Comparison of ENCODE assay signal across 23 cellular contexts in the genomic region with DNA sequence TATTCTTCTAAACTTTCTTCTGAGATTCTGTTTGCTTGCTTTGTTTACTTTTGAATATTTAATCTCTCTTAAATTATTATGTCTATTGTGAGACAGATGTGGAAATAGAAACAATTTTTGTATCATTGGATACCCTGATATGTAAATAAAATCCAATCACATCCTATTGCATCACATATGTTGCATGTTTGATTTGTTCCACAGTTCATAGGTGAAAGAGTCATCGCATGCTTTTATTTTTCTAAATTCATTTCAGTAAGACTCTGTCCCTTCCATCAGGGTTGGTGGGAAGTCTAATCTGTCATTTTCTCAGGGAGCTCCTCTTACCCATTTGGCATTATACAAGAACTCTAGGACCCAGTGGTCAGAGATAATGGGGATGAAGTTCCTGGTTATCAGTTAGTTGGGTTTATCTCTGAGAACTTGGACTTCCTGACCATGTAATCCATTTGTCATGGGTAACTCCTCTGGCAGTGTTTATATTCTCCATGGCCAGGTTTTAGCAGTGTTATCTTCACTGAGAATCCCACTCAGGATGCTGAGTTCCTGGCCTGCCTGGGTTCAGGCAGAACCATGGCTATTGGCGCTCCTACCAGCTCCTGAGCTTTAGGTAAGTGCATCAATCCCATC.
A peak's percentile ranks its signal among the peaks of the same experiment; 100 is the strongest.
DNase-seq lines count a peak whose midpoint lies in the region; ATAC-seq, FAIRE-seq and TF ChIP-seq lines count a peak whose summit lies in the region.
"Had no signal": no experiment of that assay in that cellular context is flagged by ENCODE, and none has a peak within 500 bp of the region (broad histone marks: within the 10 kb centered on the region; RNA-seq: fewer than 3 reads in every experiment).

No MANE protein-coding gene starts in this region.

- no peak for FAIRE-seq in HepG2 (lab: Jason Lieb, UNC)
- FAIRE-seq: RCC 7860 had no signal

- no TSS peak for BruUV-seq in HepG2 (replicated peaks; lab: Mats Ljungman, UMichigan)

- H3K9me3 ChIP-seq in HepG2 (ENCODE audit: low read length) (no peaks in the 10 kb centered on the region), right lobe of liver (no peaks in the 10 kb centered on the region), adipocyte (ENCODE audit: control insufficient read depth, low read length) (no peaks in the 10 kb centered on the region)

- TF ChIP-seq RAD21 in HepG2 (CRISPR knock-in tag; IDR thresholded peaks at IDR 0.05) = no peak

- H3K4me2 ChIP-seq in HepG2 (ENCODE audit: low read depth, low read length) = no peak overlapping the region

- H3K36me3 ChIP-seq in HepG2 (replicated peaks in 1 of 2; ENCODE audit: control insufficient read depth in 1 of 2, insufficient read depth in 2 of 2, low read length in 2 of 2) = no peaks in the 10 kb centered on the region
- H3K36me3 ChIP-seq in right lobe of liver = no peaks in the 10 kb centered on the region
- no peaks in the 10 kb centered on the region for H3K36me3 ChIP-seq in adipocyte (ENCODE audit: control insufficient read depth, insufficient read depth, low read length, severe bottlenecking)

- no peak overlapping the region for H3K4me3 ChIP-seq in HepG2 (replicated peaks in 1 of 3; ENCODE audit: insufficient read depth in 1 of 3, low read depth in 2 of 3, low read length in 3 of 3)
- H3K4me3 ChIP-seq in right lobe of liver = no peak overlapping the region
- H3K4me3 ChIP-seq in adipocyte (ENCODE audit: low read length) = no peak overlapping the region
- H3K4me3 ChIP-seq in fibroblast of villous mesenchyme (ENCODE audit: low read depth, low read length) = no peak overlapping the region
- H3K4me3 ChIP-seq: GM23248 had no signal

- no peaks in the 10 kb centered on the region for H3K4me1 ChIP-seq in HepG2 (ENCODE audit: insufficient read depth, low read length)
- peaks cover 0 to 3% (median 0%) of the 10 kb centered on the region in 4 donors for H3K4me1 ChIP-seq in right lobe of liver
- peaks cover 20% of the 10 kb centered on the region for H3K4me1 ChIP-seq in adipocyte (ENCODE audit: control insufficient read depth, insufficient read depth, low read length)

- ATAC-seq in HepG2 (no peak), right lobe of liver (no peak), GM19467 (IDR thresholded peaks at IDR 0.05; ENCODE audit: unreplicated experiment) (no peak), GM18861 (IDR thresholded peaks at IDR 0.05; ENCODE audit: unreplicated experiment) (no peak)

- no peaks in the 10 kb centered on the region for H4K20me1 ChIP-seq in HepG2 (ENCODE audit: insufficient read depth, low read length)

- TF ChIP-seq EP300 in HepG2 (IDR thresholded peaks at IDR 0.05; ENCODE audit: low read depth in 2 of 2, low read length in 2 of 2) (no peak), HepG2 (CRISPR knock-in tag; IDR thresholded peaks at IDR 0.05; ENCODE audit: borderline replicate concordance) (no peak)

- no peak overlapping the region for H3K9ac ChIP-seq in HepG2 (ENCODE audit: insufficient read depth, low read depth, low read length)
- no peak overlapping the region for H3K9ac ChIP-seq in adipocyte (ENCODE audit: low read length)
- H3K9ac ChIP-seq: GM23248 had no signal

- POLR2A ChIA-PET in HepG2 (lab: Yijun Ruan, JAX) = interaction anchor here (1.4 kb wide), 1 partner anchor 19 kb away, joined by 4 read pairs; no protein-coding TSS in a partner anchor

- H2AFZ ChIP-seq in HepG2 (ENCODE audit: low read length) = no peak overlapping the region
- H2AFZ ChIP-seq: GM23248 had no signal

- DNase-seq in HepG2 (ENCODE audit: low spot score) (no peak), right lobe of liver (no peak), adipocyte (ENCODE audit: low read depth) (peak; percentile 67), fibroblast of villous mesenchyme (ENCODE audit: low read depth) (peak; percentile 47), NCI-H1048 (lab: John Stamatoyannopoulos, UW) (no peak), HuH-7.5 (ENCODE audit: low spot score) (no peak)
- DNase-seq: 8988T; CD8-positive, alpha-beta memory T cell; GDM1; GM23248; H9; HFFc6; KG1; NCI-H1105; NCI-H146; NCI-H2029 treated with DMSO at 0.1 percent for 48 hours; NCI-H524 treated with DMSO at 0.1 percent for 48 hours; NCI-H82; SW 1271 had no signal

- no peaks in the 10 kb centered on the region for H3K79me2 ChIP-seq in HepG2 (ENCODE audit: insufficient read depth, low read length)

- no peak for TF ChIP-seq CTCF in HepG2 (CRISPR knock-in tag; IDR thresholded peaks at IDR 0.05)
- no peak for TF ChIP-seq CTCF in right lobe of liver (IDR thresholded peaks at IDR 0.05)
- no peak for TF ChIP-seq CTCF in fibroblast of villous mesenchyme (IDR thresholded peaks at IDR 0.05; ENCODE audit: insufficient read depth, low read depth, low read length)

- no peaks in the 10 kb centered on the region; a peak in 1 of 5 replicates for H3K27me3 ChIP-seq in HepG2 (ENCODE audit: control insufficient read depth in 1 of 2, insufficient read depth in 2 of 2, low read length in 2 of 2)
- H3K27me3 ChIP-seq in right lobe of liver = no peaks in the 10 kb centered on the region
- H3K27me3 ChIP-seq in adipocyte (replicated peaks; ENCODE audit: control insufficient read depth, insufficient read depth, low read length) = no peaks in the 10 kb centered on the region

- CTCF ChIA-PET in HepG2 (lab: Yijun Ruan, JAX; ENCODE audit: low intra/inter-chr PET ratio, low total read pairs) = no interaction called here

- in situ Hi-C loops in HepG2 (cut with HindIII; ENCODE audit: extremely low pct_ligation_motif_present, low pct_unique_long_range_greater_than_20kb) = no loop called here

- H3K27ac ChIP-seq in HepG2 (ENCODE audit: extremely low read length, insufficient read depth, low read length) = no peak overlapping the region
- H3K27ac ChIP-seq in right lobe of liver = no peak overlapping the region
- H3K27ac ChIP-seq: C4-2B, GM23248 had no signal

- intact Hi-C loops in HepG2 (cut with micrococcal nuclease; ENCODE audit: unreplicated experiment) (no loop called here), right lobe of liver (cut with DNase I) (no loop called here)

- no peak for TF ChIP-seq POLR2A in HepG2 (IDR thresholded peaks at IDR 0.05; ENCODE audit: insufficient read depth in 1 of 2, low read depth in 2 of 2, low read length in 2 of 2)
- TF ChIP-seq POLR2A in right lobe of liver (IDR thresholded peaks at IDR 0.05) = no peak

- 98% methylated on average over 2 of the region's 2 CpGs for WGBS in HepG2 (ENCODE audit: low lambda C conversion rate)
- WGBS in right lobe of liver (ENCODE audit: insufficient coverage, low coverage, low lambda C conversion rate, missing lambda C conversion rate) = 92% methylated on average over 2 of the region's 2 CpGs

TF ChIP-seq in HepG2, 621 proteins besides CTCF, POLR2A, EP300 and RAD21:
- peak; percentile 32; the same call in 1 of the 2 replicates for TF ChIP-seq CEBPB (IDR thresholded peaks at IDR 0.05; ENCODE audit: borderline replicate concordance, low read depth, low read length)
- TF ChIP-seq ZNF7 (CRISPR knock-in tag; IDR thresholded peaks at IDR 0.05) = no peak

Comparison
In these comparisons a context has a peak if more than half of its experiments do, and no peak if none do; other contexts are left out.
1. DNase-seq: peak in adipocyte (single experiment) and fibroblast of villous mesenchyme (single experiment); none in HepG2 (single experiment), right lobe of liver (0 of 3), NCI-H1048 (single experiment) and HuH-7.5 (single experiment).